In genomic region chr12:43571885-43572284, GRCh38 we compare ENCODE assay signal across 2 cellular contexts.
TF ChIP-seq lines count a peak whose summit lies in the region.

No MANE protein-coding gene starts in this region.

TF ChIP-seq in GM23338, 12 proteins besides CTCF, POLR2A, EP300 and RAD21 (continued from another document):
- TF ChIP-seq REST (IDR thresholded peaks at IDR 0.05; ENCODE audit: unreplicated experiment) (no peak), EZH2phosphoT487 (IDR thresholded peaks at IDR 0.05; ENCODE audit: unreplicated experiment) (no peak), STAT1 (IDR thresholded peaks at IDR 0.05; ENCODE audit: unreplicated experiment) (no peak)

TF ChIP-seq in IMR-90, 13 proteins besides CTCF, POLR2A, EP300 and RAD21 (continued from another document):
- TF ChIP-seq MAZ (IDR thresholded peaks at IDR 0.05; ENCODE audit: borderline replicate concordance, low read depth, low read length) (no peak), CHD1 (IDR thresholded peaks at IDR 0.05; ENCODE audit: low read depth, low read length) (no peak), CEBPB (IDR thresholded peaks at IDR 0.05; ENCODE audit: low read depth, low read length) (no peak), RFX5 (IDR thresholded peaks at IDR 0.05; ENCODE audit: low read depth, low read length) (no peak)
